In genomic region chr5:4306029-4306428, GRCh38 we compare ENCODE assay signal across 9 cellular contexts.
"Had no signal": no experiment of that assay in that cellular context is flagged by ENCODE, and none has a peak within 500 bp of the region (broad histone marks: within the 10 kb centered on the region; RNA-seq: fewer than 3 reads in every experiment).

No MANE protein-coding gene starts in this region.

- H3K4me3 Mint-ChIP-seq: HFFc6 had no signal

- H3K4me3 ChIP-seq: GM23248, HAP-1, K562 had no signal

- H3K27ac ChIP-seq: GM23248 had no signal

- FAIRE-seq: HTR-8/SVneo, K562 had no signal

- DNase-seq: GM23248, H7, HFFc6, IMR-90, KG1 had no signal

- H3K27ac Mint-ChIP-seq: HFFc6 had no signal

- H3K9me3 ChIP-seq: HAP-1 had no signal

- H3K36me3 ChIP-seq: HAP-1 had no signal

- ATAC-seq: HCT116, K562 had no signal

- H3K4me1 ChIP-seq: HAP-1 had no signal

- H2AFZ ChIP-seq: GM23248 had no signal

- H3K9ac ChIP-seq: GM23248 had no signal
